Comparison of ENCODE assay signal across 8 cellular contexts in the genomic region with DNA sequence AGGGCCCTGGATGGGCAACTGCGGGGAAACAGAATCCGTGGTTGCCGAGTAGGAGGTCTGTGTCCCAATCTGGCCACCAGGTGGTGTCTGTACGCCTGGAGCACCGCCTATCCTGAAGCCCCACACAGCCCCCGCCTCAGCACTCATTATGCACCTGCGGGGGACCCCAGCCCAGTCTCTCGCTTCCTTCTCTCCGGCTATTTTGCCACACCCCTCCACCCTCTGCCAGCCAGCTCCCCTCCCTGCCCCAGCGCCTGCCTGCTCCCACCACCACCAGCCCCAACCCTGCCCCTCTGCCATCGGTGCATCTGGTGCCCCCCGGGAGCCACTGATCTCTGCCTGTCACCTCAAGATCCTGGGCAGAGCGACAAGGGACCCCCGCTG. TPM values are rescaled to one million over a fixed set of nuclear protein-coding genes. Genes with fewer than 3 reads are reported as not detected.
DNase-seq lines count a peak whose midpoint lies in the region; ATAC-seq and TF ChIP-seq lines count a peak whose summit lies in the region.

No MANE protein-coding gene starts in this region.

- DNase-seq in G401 (ENCODE audit: low spot score) (peak; percentile 82), activated T-cell treated with anti-CD3 and anti-CD28 coated beads for 48 hours (ENCODE audit: low read depth) (peak; percentile 62), esophagus muscularis mucosa (ENCODE audit: extremely low spot score) (no peak), nucleus accumbens (lab: John Stamatoyannopoulos, UW) (peak in 30 of 56 donors; percentile 5 to 69 (median 18))

- H3K4me1 ChIP-seq in OCI-LY3 (ENCODE audit: low read length) (peaks cover 50% of the 10 kb centered on the region), esophagus muscularis mucosa (peaks cover 39 to 53% (median 50%) of the 10 kb centered on the region in 4 donors)

- no peak overlapping the region for H3K9ac ChIP-seq in OCI-LY3 (ENCODE audit: low read length)

- H3K4me1 Mint-ChIP-seq in IgD-negative memory B cell: peaks cover 13 to 38% (median 32%) of the 10 kb centered on the region in 3 donors

- WGBS in esophagus muscularis mucosa: under 1% methylated on average over 13 of the region's 14 CpGs

- ATAC-seq in GM21528 (IDR thresholded peaks at IDR 0.05; ENCODE audit: low FRiP score, unreplicated experiment) (no peak), HG03571 (IDR thresholded peaks at IDR 0.05; ENCODE audit: unreplicated experiment) (no peak)

- H3K36me3 ChIP-seq in OCI-LY3 (replicated peaks; ENCODE audit: low read depth, low read length) (no peaks in the 10 kb centered on the region), esophagus muscularis mucosa (peaks cover 2 to 36% (median 33%) of the 10 kb centered on the region in 4 donors)

- H3K9me3 Mint-ChIP-seq in IgD-negative memory B cell: no peaks in the 10 kb centered on the region

- peak overlapping the region; percentile 65 to 90 (median 87) for H3K4me3 Mint-ChIP-seq in IgD-negative memory B cell

- no peak for TF ChIP-seq POLR2A in esophagus muscularis mucosa (IDR thresholded peaks at IDR 0.05; ENCODE audit: low read depth)

- peak; percentile 77 for TF ChIP-seq CTCF in OCI-LY3 (IDR thresholded peaks at IDR 0.05; ENCODE audit: low read depth, low read length)
- peak; percentile 66 to 80 (median 68) for TF ChIP-seq CTCF in esophagus muscularis mucosa (IDR thresholded peaks at IDR 0.05)

- H3K4me3 ChIP-seq in OCI-LY3 (ENCODE audit: low read length) (no peak overlapping the region), esophagus muscularis mucosa (no peak overlapping the region)

- H3K27me3 ChIP-seq in OCI-LY3 (ENCODE audit: low read depth, low read length) (peaks cover 52% of the 10 kb centered on the region), esophagus muscularis mucosa (peaks cover 5 to 57% (median 42%) of the 10 kb centered on the region in 4 donors)

- H4K20me1 ChIP-seq in OCI-LY3 (ENCODE audit: insufficient read depth, low read length): peaks cover 4% of the 10 kb centered on the region; the same call in 1 of the 2 replicates

- H3K79me2 ChIP-seq in OCI-LY3 (ENCODE audit: low read length): no peaks in the 10 kb centered on the region

- intact Hi-C loops in esophagus muscularis mucosa (cut with DNase I): loop anchor here (1.0 kb wide), 1 partner anchor 29 kb away; no protein-coding TSS in a partner anchor

- peak overlapping the region; percentile 56 for H3K4me2 ChIP-seq in OCI-LY3 (ENCODE audit: low read length)

- peaks cover 51% of the 10 kb centered on the region for H3K27me3 Mint-ChIP-seq in IgD-negative memory B cell

- in situ Hi-C loops in G401 (cut with HindIII; ENCODE audit: low sequenced_read_pairs): no loop called here

- H3K9me3 ChIP-seq in OCI-LY3 (ENCODE audit: insufficient read depth, low read length) (no peaks in the 10 kb centered on the region), esophagus muscularis mucosa (no peaks in the 10 kb centered on the region)

- H2AFZ ChIP-seq in OCI-LY3 (ENCODE audit: low read depth, low read length): no peak overlapping the region

- no peak for TF ChIP-seq EP300 in esophagus muscularis mucosa (IDR thresholded peaks at IDR 0.05)

- H3K27ac Mint-ChIP-seq in IgD-negative memory B cell: peak overlapping the region; percentile 59 to 96 (median 89)

- H3K36me3 Mint-ChIP-seq in IgD-negative memory B cell: peaks cover 2% of the 10 kb centered on the region

- H3K27ac ChIP-seq in OCI-LY3 (ENCODE audit: low read length): no peak overlapping the region
- no peak overlapping the region for H3K27ac ChIP-seq in esophagus muscularis mucosa (replicated peaks in 1 of 4)

RNA-seq across cellular contexts. Expression of gene NXPH4, which starts 2.2 kb away (rescaled TPM):
- total RNA-seq in G401 (2014; rRNA removed; shearing (Covaris generic)): 0.49 TPM in 1 of 2 replicates, not detected in the other
- polyA plus RNA-seq in IgD-negative memory B cell: 8.3 TPM
- not detected for total RNA-seq in esophagus muscularis mucosa

RNA-seq across cellular contexts. Expression of gene SHMT2, which starts 15.1 kb away (rescaled TPM):
- 160 and 174 TPM in 2 replicates for total RNA-seq in G401 (2014; rRNA removed; shearing (Covaris generic))
- 176 TPM for polyA plus RNA-seq in IgD-negative memory B cell
- 10 to 100 TPM; 22.8 to 60.4 (median 34.6) TPM for total RNA-seq in esophagus muscularis mucosa

RNA-seq across cellular contexts. Expression of gene STAC3, which starts 36.6 kb away (rescaled TPM):
- 0.14 TPM in 1 of 2 replicates, not detected in the other for total RNA-seq in G401 (2014; rRNA removed; shearing (Covaris generic))
- 2.4 TPM for polyA plus RNA-seq in IgD-negative memory B cell
- total RNA-seq in esophagus muscularis mucosa: 1 to 10 TPM in 2 of 4 donors, under 1 TPM in 2; 0.42 to 1.7 (median 1.2) TPM
